In genomic region chr15:63156708-63157065, GRCh38 we compare ENCODE assay signal across 8 cellular contexts. TPM values are rescaled to one million over a fixed set of nuclear protein-coding genes. Genes with fewer than 3 reads are reported as not detected.
DNase-seq lines count a peak whose midpoint lies in the region; ATAC-seq and TF ChIP-seq lines count a peak whose summit lies in the region.

No MANE protein-coding gene starts in this region.

- H3K27me3 Mint-ChIP-seq in CD8-positive, alpha-beta T cell (ENCODE audit: low read depth) = no peaks in the 10 kb centered on the region

- H3F3A ChIP-seq in SU-DHL-6 (ENCODE audit: insufficient read depth) = peaks cover 3% of the 10 kb centered on the region; the same call in 1 of the 2 replicates

- peaks cover 18% of the 10 kb centered on the region for H3K4me1 ChIP-seq in CD8-positive, alpha-beta T cell (ENCODE audit: insufficient read depth, low read length)
- H3K4me1 ChIP-seq in right lobe of liver (peaks cover 0 to 9% (median 4%) of the 10 kb centered on the region in 4 donors), subcutaneous abdominal adipose tissue (ENCODE audit: control insufficient read depth in 5 of 5, insufficient read depth in 5 of 5, low read length in 5 of 5) (peaks cover 0 to 21% (median 16%) of the 10 kb centered on the region in 5 donors)

- 0 out of 2 replicates have a peak, but pooled peaks cover 7% of the 10 kb centered on the region for H3K79me2 ChIP-seq in SU-DHL-6 (ENCODE audit: insufficient read depth, low read length)

- no peak for ATAC-seq in CD8-positive, alpha-beta T cell
- ATAC-seq in right lobe of liver = peak; percentile 51 to 63 (median 62)
- no peak for ATAC-seq in HG02610 (IDR thresholded peaks at IDR 0.05; ENCODE audit: unreplicated experiment)

- no peak for TF ChIP-seq CTCF in CD8-positive, alpha-beta T cell (IDR thresholded peaks at IDR 0.05)
- TF ChIP-seq CTCF in SU-DHL-6 (IDR thresholded peaks at IDR 0.05; ENCODE audit: insufficient read depth, low read length, poor library complexity, severe bottlenecking) (no peak), right lobe of liver (IDR thresholded peaks at IDR 0.05) (no peak)

- no peaks in the 10 kb centered on the region for H3K36me3 ChIP-seq in CD8-positive, alpha-beta T cell (ENCODE audit: insufficient read depth, low read length)
- H3K36me3 ChIP-seq in SU-DHL-6 (ENCODE audit: low read length) (0 out of 2 replicates have a peak, but pooled peaks cover 3% of the 10 kb centered on the region), right lobe of liver (peaks cover 4 to 34% (median 7%) of the 10 kb centered on the region in 4 donors), subcutaneous abdominal adipose tissue (ENCODE audit: control insufficient read depth in 5 of 5, insufficient read depth in 5 of 5, low read length in 5 of 5) (peaks cover 3 to 21% (median 12%) of the 10 kb centered on the region in 5 donors)

- peaks cover 32% of the 10 kb centered on the region for H3K36me3 Mint-ChIP-seq in CD8-positive, alpha-beta T cell

- H4K20me1 ChIP-seq in SU-DHL-6 (ENCODE audit: low read depth, low read length) = no peaks in the 10 kb centered on the region

- peak overlapping the region; percentile 95 for H2AFZ ChIP-seq in SU-DHL-6 (ENCODE audit: low read depth, low read length, severe bottlenecking)

- 0% methylated on average over 17 of the region's 17 CpGs for WGBS in right lobe of liver (ENCODE audit: insufficient coverage, low coverage, low lambda C conversion rate, missing lambda C conversion rate)

- peak overlapping the region; percentile 100 for H3K4me3 Mint-ChIP-seq in CD8-positive, alpha-beta T cell

- POLR2A ChIA-PET in CD8-positive, alpha-beta T cell (lab: Charles Lee) = interaction anchor here (0.8 to 2.1 kb wide), 19 partner anchors 8 to 132 kb away, joined by 3 to 21 read pairs (median 6); partner anchors contain the start of gene APH1B
- POLR2A ChIA-PET in HEK293T (lab: Yijun Ruan, JAX) = interaction anchor here (0.9 to 2.3 kb wide), 13 partner anchors 9 to 251 kb away, joined by 3 to 8 read pairs (median 5); partner anchors contain the start of genes APH1B and RAB8B

- no peaks in the 10 kb centered on the region for H3K9me3 ChIP-seq in CD8-positive, alpha-beta T cell (ENCODE audit: low read length)
- H3K9me3 ChIP-seq in SU-DHL-6 (ENCODE audit: insufficient read depth, low read length) = no peaks in the 10 kb centered on the region
- no peaks in the 10 kb centered on the region for H3K9me3 ChIP-seq in right lobe of liver
- H3K9me3 ChIP-seq in subcutaneous abdominal adipose tissue (ENCODE audit: control insufficient read depth in 5 of 5, low read length in 5 of 5) = no peaks in the 10 kb centered on the region

- H3K27me3 ChIP-seq in CD8-positive, alpha-beta T cell (ENCODE audit: insufficient read depth, low read length) = no peaks in the 10 kb centered on the region
- H3K27me3 ChIP-seq in SU-DHL-6 (ENCODE audit: low read length) = no peaks in the 10 kb centered on the region
- H3K27me3 ChIP-seq in right lobe of liver = no peaks in the 10 kb centered on the region
- no peaks in the 10 kb centered on the region for H3K27me3 ChIP-seq in subcutaneous abdominal adipose tissue (ENCODE audit: control insufficient read depth in 5 of 5, insufficient read depth in 4 of 5, low read length in 5 of 5)

- H3K9ac ChIP-seq in SU-DHL-6 (ENCODE audit: low read length) = peak overlapping the region; percentile 74
- H3K9ac ChIP-seq in subcutaneous abdominal adipose tissue (ENCODE audit: low read length in 5 of 5) = peak overlapping the region; percentile 72 to 98 (median 91)

- CTCF ChIA-PET in CD8-positive, alpha-beta T cell (lab: Charles Lee) = interaction anchor here (0.9 to 1.9 kb wide), 4 partner anchors 38 to 123 kb away, joined by 3 to 9 read pairs (median 4); no protein-coding TSS in a partner anchor
- CTCF ChIA-PET in HEK293T (lab: Yijun Ruan, JAX) = no interaction called here

- TF ChIP-seq POLR2A in right lobe of liver (IDR thresholded peaks at IDR 0.05) = no peak

- peak overlapping the region; percentile 97 for H3K27ac Mint-ChIP-seq in CD8-positive, alpha-beta T cell

- peaks cover 26% of the 10 kb centered on the region for H3K4me1 Mint-ChIP-seq in CD8-positive, alpha-beta T cell (ENCODE audit: low read depth)

- DNase-seq in CD8-positive, alpha-beta T cell = peak in 3 of 7 experiments; percentile 10 to 21 (median 17)
- DNase-seq in HEK293T (ENCODE audit: extremely low spot score) = peak; percentile 14
- peak; percentile 50 for DNase-seq in ecto neural progenitor cell (ENCODE audit: low spot score)
- peak; percentile 44 to 65 (median 61) for DNase-seq in right lobe of liver
- DNase-seq in NCI-H1417 treated with DMSO at 0.1 percent for 48 hours (lab: John Stamatoyannopoulos, UW) = no peak

- H3K4me3 ChIP-seq in CD8-positive, alpha-beta T cell (ENCODE audit: low read depth, low read length) = peak overlapping the region; percentile 94
- H3K4me3 ChIP-seq in SU-DHL-6 (ENCODE audit: insufficient read depth, low read length, poor library complexity, severe bottlenecking) = peak overlapping the region; percentile 79
- peak overlapping the region; percentile 77 to 88 (median 85) for H3K4me3 ChIP-seq in right lobe of liver
- peak overlapping the region; percentile 86 to 98 (median 95) for H3K4me3 ChIP-seq in subcutaneous abdominal adipose tissue (ENCODE audit: low read depth in 1 of 5, low read length in 5 of 5)

- H3K27ac ChIP-seq in CD8-positive, alpha-beta T cell (ENCODE audit: low read depth, low read length) = peak overlapping the region; percentile 78
- peak overlapping the region; percentile 75 for H3K27ac ChIP-seq in SU-DHL-6 (ENCODE audit: low read depth, low read length)
- peak overlapping the region; percentile 87 to 97 (median 95) for H3K27ac ChIP-seq in right lobe of liver
- H3K27ac ChIP-seq in subcutaneous abdominal adipose tissue (ENCODE audit: low read depth, low read length) = peak overlapping the region; percentile 91

- no peaks in the 10 kb centered on the region for H3K9me3 Mint-ChIP-seq in CD8-positive, alpha-beta T cell

- intact Hi-C loops in CD8-positive, alpha-beta T cell (cut with DNase I, micrococcal nuclease) = loop anchor here (1.0 to 5.0 kb wide), 6 partner anchors 33 to 1006 kb away; partner anchors contain the start of genes APH1B (in 2 of the 2), RAB8B (in 2 of the 2) and PPIB (in 1 of the 2)
- intact Hi-C loops in right lobe of liver (cut with DNase I) = no loop called here

- H3K4me2 ChIP-seq in SU-DHL-6 (ENCODE audit: low read depth, low read length, poor library complexity, severe bottlenecking) = peak overlapping the region; percentile 71

- H3K9me2 ChIP-seq in SU-DHL-6 (replicated peaks; ENCODE audit: insufficient read depth, low read length) = no peaks in the 10 kb centered on the region

TF ChIP-seq in HEK293T, 16 proteins besides CTCF, POLR2A, EP300 and RAD21:
- no peak for TF ChIP-seq TARDBP (IDR thresholded peaks at IDR 0.05)
- no peak for TF ChIP-seq BHLHE40 (IDR thresholded peaks at IDR 0.05; ENCODE audit: borderline replicate concordance)
- TF ChIP-seq LEF1 (IDR thresholded peaks at IDR 0.05; ENCODE audit: borderline replicate concordance) = no peak
- no peak for TF ChIP-seq SUZ12 (IDR thresholded peaks at IDR 0.05)
- TF ChIP-seq L3MBTL2 (conservative IDR thresholded peaks at IDR 0.05) = no peak
- no peak for TF ChIP-seq FOXM1 (IDR thresholded peaks at IDR 0.05; ENCODE audit: borderline replicate concordance)

RNA-seq across cellular contexts. Expression of gene RPS27L, which starts 0.6 kb away (rescaled TPM):
- total RNA-seq in CD8-positive, alpha-beta T cell = 10 to 100 TPM; 40.3 to 45.9 TPM
- total RNA-seq in right lobe of liver = 100 to 1,000 TPM in 3 of 6 experiments, 10 to 100 TPM in 3; 63.9 to 115 (median 99.8) TPM

RNA-seq across cellular contexts. Expression of gene RAB8B, which starts 32.7 kb away (rescaled TPM):
- 100 to 1,000 TPM; 145 to 146 TPM for total RNA-seq in CD8-positive, alpha-beta T cell
- total RNA-seq in right lobe of liver = 10 to 100 TPM in 4 of 6 experiments, 1 to 10 TPM in 2; 5.8 to 50.7 (median 14.3) TPM

RNA-seq across cellular contexts. Expression of gene LACTB, which starts 35.0 kb away (rescaled TPM):
- 1 to 10 TPM; 8.8 to 9.6 TPM for total RNA-seq in CD8-positive, alpha-beta T cell
- total RNA-seq in right lobe of liver = 10 to 100 TPM; 16.4 to 34.8 (median 21.5) TPM

Comparison
In these comparisons a context has a peak if more than half of its experiments do, and no peak if none do; other contexts are left out.
1. ATAC-seq: peak in right lobe of liver (4 of 4); none in CD8-positive, alpha-beta T cell (single experiment) and HG02610 (single experiment).
2. intact Hi-C loops: an anchor here in CD8-positive, alpha-beta T cell (1.0 to 5.0 kb wide); none called in right lobe of liver.
3. Peak in every context shown above with its lines, with median percentiles within 50 percentile points of each other: H3K27ac ChIP-seq and H3K4me3 ChIP-seq.